ENCODE assay signal across 38 cellular contexts in genomic region chrX:55041514-55041913, GRCh38. TPM values are rescaled to one million over a fixed set of nuclear protein-coding genes. Genes with fewer than 3 reads are reported as not detected.
"Had no signal": no experiment of that assay in that cellular context is flagged by ENCODE, and none has a peak within 500 bp of the region (broad histone marks: within the 10 kb centered on the region; RNA-seq: fewer than 3 reads in every experiment).

No MANE protein-coding gene starts in this region.

- H3K4me3 ChIP-seq: MG63 had no signal

- H3K36me3 ChIP-seq: MG63 had no signal

- H3K27me3 ChIP-seq: MG63 had no signal

- H3K9me3 ChIP-seq: MG63 had no signal

- H3K9ac ChIP-seq: KMS-11 had no signal

- DNase-seq: Karpas-422, Kasumi-1, MG63, MM.1S, MV-4-11, NCI-H1048, NCI-H1092, NCI-H1092 treated with DMSO at 0.1 percent for 48 hours, NCI-H1105, NCI-H1105 treated with DMSO at 0.1 percent for 48 hours, NCI-H1417, NCI-H1417 treated with DMSO at 0.1 percent for 48 hours, NCI-H1436, NCI-H1436 treated with DMSO at 0.1 percent for 48 hours, NCI-H146, NCI-H1694, NCI-H1694 treated with DMSO at 0.1 percent for 48 hours, NCI-H187, NCI-H187 treated with DMSO at 0.1 percent for 48 hours, NCI-H1930, NCI-H2029, NCI-H2029 treated with DMSO at 0.1 percent for 48 hours, NCI-H2081, NCI-H2081 treated with DMSO at 0.1 percent for 48 hours, NCI-H2107, NCI-H2171, NCI-H2171 treated with DMSO at 0.1 percent for 48 hours, NCI-H2227 treated with DMSO at 0.1 percent for 48 hours, NCI-H226, NCI-H345, NCI-H446, NCI-H446 treated with DMSO at 0.1 percent for 48 hours, NCI-H510A had no signal

- H3K27ac ChIP-seq: KMS-11 had no signal

RNA-seq across cellular contexts. Expression of gene ALAS2, which starts 10.7 kb away (rescaled TPM):
- total RNA-seq: LHCN-M2, M059J, MCF 10A, NCI-H460 had no signal

RNA-seq across cellular contexts. Expression of gene PAGE2B, which starts 33.3 kb away (rescaled TPM):
- total RNA-seq: LHCN-M2, M059J, MCF 10A, NCI-H460 had no signal

RNA-seq across cellular contexts. Expression of gene PAGE2, which starts 47.3 kb away (rescaled TPM):
- total RNA-seq: LHCN-M2, M059J, MCF 10A, NCI-H460 had no signal

RNA-seq across cellular contexts. Expression of gene PFKFB1, which starts 47.5 kb away (rescaled TPM):
- total RNA-seq: LHCN-M2, M059J, NCI-H460 had no signal
